ENCODE assay signal across 1 cellular context in genomic region chr1:16612332-16613172, GRCh38.
TF ChIP-seq lines count a peak whose summit lies in the region.

No MANE protein-coding gene starts in this region.

TF ChIP-seq in K562, 482 proteins besides CTCF, POLR2A, EP300 and RAD21 (continued from another document and continues in another):
- TF ChIP-seq TRIM25 (IDR thresholded peaks at IDR 0.05; ENCODE audit: borderline replicate concordance) (no peak), CHD2 (IDR thresholded peaks at IDR 0.05; ENCODE audit: low read depth, low read length) (0 out of 2 replicates have a peak, but pooled peaks have one; percentile 13), TRIM24 (IDR thresholded peaks at IDR 0.05) (no peak), ZNF780A (CRISPR knock-in tag; IDR thresholded peaks at IDR 0.05) (no peak), TSC22D4 (tag; IDR thresholded peaks at IDR 0.05) (no peak), ZNF584 (CRISPR knock-in tag; IDR thresholded peaks at IDR 0.05; ENCODE audit: low read depth) (no peak), CBFA2T3 (IDR thresholded peaks at IDR 0.05) (no peak), TEAD2 (tag; IDR thresholded peaks at IDR 0.05) (no peak), PCBP1 (IDR thresholded peaks at IDR 0.05; ENCODE audit: low read depth, low read length, poor library complexity, severe bottlenecking) (no peak), NFIX (CRISPR knock-in tag; IDR thresholded peaks at IDR 0.05; ENCODE audit: low read depth) (no peak), DNMT1 (IDR thresholded peaks at IDR 0.05) (no peak), AFF4 (CRISPR knock-in tag; IDR thresholded peaks at IDR 0.05) (no peak), CEBPG (CRISPR knock-in tag; IDR thresholded peaks at IDR 0.05) (no peak), CEBPG (tag; conservative IDR thresholded peaks at IDR 0.05 in 1 of 2, IDR thresholded peaks at IDR 0.05 in 1 of 2) (no peak), KLF10 (CRISPR knock-in tag; IDR thresholded peaks at IDR 0.05) (no peak), MCM7 (IDR thresholded peaks at IDR 0.05) (no peak), TCF7L2 (IDR thresholded peaks at IDR 0.05; ENCODE audit: low read depth, low read length) (no peak), RBM22 (IDR thresholded peaks at IDR 0.05; ENCODE audit: low read depth, low read length, poor library complexity, severe bottlenecking) (no peak), KDM5B (IDR thresholded peaks at IDR 0.05; ENCODE audit: insufficient replicate concordance, low read depth, low read length) (no peak), EGR1 (conservative IDR thresholded peaks at IDR 0.05) (no peak), PTTG1 (tag; IDR thresholded peaks at IDR 0.05; ENCODE audit: low read depth) (0 out of 2 replicates have a peak, but pooled peaks have one; percentile 21), HNRNPUL1 (IDR thresholded peaks at IDR 0.05; ENCODE audit: low read length) (no peak), SMARCC2 (IDR thresholded peaks at IDR 0.05; ENCODE audit: low read depth) (no peak), CBX8 (IDR thresholded peaks at IDR 0.05; ENCODE audit: borderline replicate concordance, extremely low read depth, low read depth, low read length, poor library complexity, severe bottlenecking) (no peak), E2F6 (IDR thresholded peaks at IDR 0.05; ENCODE audit: borderline replicate concordance in 1 of 2, extremely low read depth in 1 of 2, insufficient read depth in 1 of 2, insufficient read length in 1 of 2, low read depth in 1 of 2, low read length in 1 of 2, poor library complexity in 1 of 2, severe bottlenecking in 1 of 2) (peak in 1 of 2 experiments; percentile 40), PHTF2 (CRISPR knock-in tag; IDR thresholded peaks at IDR 0.05) (no peak), HDAC6 (IDR thresholded peaks at IDR 0.05; ENCODE audit: low read depth, low read length) (0 out of 2 replicates have a peak, but pooled peaks have one; percentile 67), ARID1B (IDR thresholded peaks at IDR 0.05) (no peak), ZEB2 (IDR thresholded peaks at IDR 0.05) (no peak), MEF2D (tag; conservative IDR thresholded peaks at IDR 0.05; ENCODE audit: low read depth) (0 out of 2 replicates have a peak, but pooled peaks have one; percentile 49), ZNF764 (CRISPR knock-in tag; IDR thresholded peaks at IDR 0.05; ENCODE audit: low read depth) (no peak), FOXM1 (IDR thresholded peaks at IDR 0.05; ENCODE audit: low read depth) (no peak), FOXM1 (CRISPR knock-in tag; IDR thresholded peaks at IDR 0.05; ENCODE audit: low read depth) (no peak), DIDO1 (tag; IDR thresholded peaks at IDR 0.05; ENCODE audit: low read depth) (peak; percentile 66), XRCC4 (IDR thresholded peaks at IDR 0.05; ENCODE audit: extremely low read depth, insufficient read depth, insufficient read length) (no peak), BMI1 (IDR thresholded peaks at IDR 0.05; ENCODE audit: low read length) (no peak), USF1 (CRISPR knock-in tag; IDR thresholded peaks at IDR 0.05) (no peak; the same call in none of the 2 replicates), POLR2B (IDR thresholded peaks at IDR 0.05; ENCODE audit: low read depth, partially characterized antibody) (no peak), ZNF239 (CRISPR knock-in tag; IDR thresholded peaks at IDR 0.05) (no peak; the same call in 1 of the 2 replicates), KAT7 (CRISPR knock-in tag; IDR thresholded peaks at IDR 0.05; ENCODE audit: borderline replicate concordance) (no peak), ZSCAN32 (CRISPR knock-in tag; IDR thresholded peaks at IDR 0.05) (no peak), ZFP91 (CRISPR knock-in tag; IDR thresholded peaks at IDR 0.05) (no peak), GABPB1 (CRISPR knock-in tag; IDR thresholded peaks at IDR 0.05) (no peak)
- TF ChIP-seq, protein P1, sequence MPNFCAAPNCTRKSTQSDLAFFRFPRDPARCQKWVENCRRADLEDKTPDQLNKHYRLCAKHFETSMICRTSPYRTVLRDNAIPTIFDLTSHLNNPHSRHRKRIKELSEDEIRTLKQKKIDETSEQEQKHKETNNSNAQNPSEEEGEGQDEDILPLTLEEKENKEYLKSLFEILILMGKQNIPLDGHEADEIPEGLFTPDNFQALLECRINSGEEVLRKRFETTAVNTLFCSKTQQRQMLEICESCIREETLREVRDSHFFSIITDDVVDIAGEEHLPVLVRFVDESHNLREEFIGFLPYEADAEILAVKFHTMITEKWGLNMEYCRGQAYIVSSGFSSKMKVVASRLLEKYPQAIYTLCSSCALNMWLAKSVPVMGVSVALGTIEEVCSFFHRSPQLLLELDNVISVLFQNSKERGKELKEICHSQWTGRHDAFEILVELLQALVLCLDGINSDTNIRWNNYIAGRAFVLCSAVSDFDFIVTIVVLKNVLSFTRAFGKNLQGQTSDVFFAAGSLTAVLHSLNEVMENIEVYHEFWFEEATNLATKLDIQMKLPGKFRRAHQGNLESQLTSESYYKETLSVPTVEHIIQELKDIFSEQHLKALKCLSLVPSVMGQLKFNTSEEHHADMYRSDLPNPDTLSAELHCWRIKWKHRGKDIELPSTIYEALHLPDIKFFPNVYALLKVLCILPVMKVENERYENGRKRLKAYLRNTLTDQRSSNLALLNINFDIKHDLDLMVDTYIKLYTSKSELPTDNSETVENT (CRISPR knock-in tag; IDR thresholded peaks at IDR 0.05) = no peak
- TF ChIP-seq, protein P2, sequence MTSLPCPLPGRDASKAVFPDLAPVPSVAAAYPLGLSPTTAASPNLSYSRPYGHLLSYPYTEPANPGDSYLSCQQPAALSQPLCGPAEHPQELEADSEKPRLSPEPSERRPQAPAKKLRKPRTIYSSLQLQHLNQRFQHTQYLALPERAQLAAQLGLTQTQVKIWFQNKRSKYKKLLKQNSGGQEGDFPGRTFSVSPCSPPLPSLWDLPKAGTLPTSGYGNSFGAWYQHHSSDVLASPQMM (CRISPR knock-in tag; IDR thresholded peaks at IDR 0.05) = no peak
- TF ChIP-seq, protein P3, sequence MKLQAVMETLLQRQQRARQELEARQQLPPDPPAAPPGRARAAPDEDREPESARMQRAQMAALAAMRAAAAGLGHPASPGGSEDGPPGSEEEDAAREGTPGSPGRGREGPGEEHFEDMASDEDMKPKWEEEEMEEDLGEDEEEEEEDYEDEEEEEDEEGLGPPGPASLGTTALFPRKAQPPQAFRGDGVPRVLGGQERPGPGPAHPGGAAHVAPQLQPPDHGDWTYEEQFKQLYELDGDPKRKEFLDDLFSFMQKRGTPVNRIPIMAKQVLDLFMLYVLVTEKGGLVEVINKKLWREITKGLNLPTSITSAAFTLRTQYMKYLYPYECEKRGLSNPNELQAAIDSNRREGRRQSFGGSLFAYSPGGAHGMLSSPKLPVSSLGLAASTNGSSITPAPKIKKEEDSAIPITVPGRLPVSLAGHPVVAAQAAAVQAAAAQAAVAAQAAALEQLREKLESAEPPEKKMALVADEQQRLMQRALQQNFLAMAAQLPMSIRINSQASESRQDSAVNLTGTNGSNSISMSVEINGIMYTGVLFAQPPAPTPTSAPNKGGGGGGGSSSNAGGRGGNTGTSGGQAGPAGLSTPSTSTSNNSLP (IDR thresholded peaks at IDR 0.05; ENCODE audit: borderline replicate concordance, low read depth, low read length) = no peak
- TF ChIP-seq, protein P4, sequence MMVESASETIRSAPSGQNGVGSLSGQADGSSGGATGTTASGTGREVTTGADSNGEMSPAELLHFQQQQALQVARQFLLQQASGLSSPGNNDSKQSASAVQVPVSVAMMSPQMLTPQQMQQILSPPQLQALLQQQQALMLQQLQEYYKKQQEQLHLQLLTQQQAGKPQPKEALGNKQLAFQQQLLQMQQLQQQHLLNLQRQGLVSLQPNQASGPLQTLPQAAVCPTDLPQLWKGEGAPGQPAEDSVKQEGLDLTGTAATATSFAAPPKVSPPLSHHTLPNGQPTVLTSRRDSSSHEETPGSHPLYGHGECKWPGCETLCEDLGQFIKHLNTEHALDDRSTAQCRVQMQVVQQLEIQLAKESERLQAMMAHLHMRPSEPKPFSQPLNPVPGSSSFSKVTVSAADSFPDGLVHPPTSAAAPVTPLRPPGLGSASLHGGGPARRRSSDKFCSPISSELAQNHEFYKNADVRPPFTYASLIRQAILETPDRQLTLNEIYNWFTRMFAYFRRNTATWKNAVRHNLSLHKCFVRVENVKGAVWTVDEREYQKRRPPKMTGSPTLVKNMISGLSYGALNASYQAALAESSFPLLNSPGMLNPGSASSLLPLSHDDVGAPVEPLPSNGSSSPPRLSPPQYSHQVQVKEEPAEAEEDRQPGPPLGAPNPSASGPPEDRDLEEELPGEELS (CRISPR knock-in tag; IDR thresholded peaks at IDR 0.05; ENCODE audit: borderline replicate concordance) = no peak
- TF ChIP-seq, protein P5, sequence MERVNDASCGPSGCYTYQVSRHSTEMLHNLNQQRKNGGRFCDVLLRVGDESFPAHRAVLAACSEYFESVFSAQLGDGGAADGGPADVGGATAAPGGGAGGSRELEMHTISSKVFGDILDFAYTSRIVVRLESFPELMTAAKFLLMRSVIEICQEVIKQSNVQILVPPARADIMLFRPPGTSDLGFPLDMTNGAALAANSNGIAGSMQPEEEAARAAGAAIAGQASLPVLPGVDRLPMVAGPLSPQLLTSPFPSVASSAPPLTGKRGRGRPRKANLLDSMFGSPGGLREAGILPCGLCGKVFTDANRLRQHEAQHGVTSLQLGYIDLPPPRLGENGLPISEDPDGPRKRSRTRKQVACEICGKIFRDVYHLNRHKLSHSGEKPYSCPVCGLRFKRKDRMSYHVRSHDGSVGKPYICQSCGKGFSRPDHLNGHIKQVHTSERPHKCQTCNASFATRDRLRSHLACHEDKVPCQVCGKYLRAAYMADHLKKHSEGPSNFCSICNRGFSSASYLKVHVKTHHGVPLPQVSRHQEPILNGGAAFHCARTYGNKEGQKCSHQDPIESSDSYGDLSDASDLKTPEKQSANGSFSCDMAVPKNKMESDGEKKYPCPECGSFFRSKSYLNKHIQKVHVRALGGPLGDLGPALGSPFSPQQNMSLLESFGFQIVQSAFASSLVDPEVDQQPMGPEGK (CRISPR knock-in tag; IDR thresholded peaks at IDR 0.05; ENCODE audit: borderline replicate concordance) = no peak
- TF ChIP-seq, protein P6, sequence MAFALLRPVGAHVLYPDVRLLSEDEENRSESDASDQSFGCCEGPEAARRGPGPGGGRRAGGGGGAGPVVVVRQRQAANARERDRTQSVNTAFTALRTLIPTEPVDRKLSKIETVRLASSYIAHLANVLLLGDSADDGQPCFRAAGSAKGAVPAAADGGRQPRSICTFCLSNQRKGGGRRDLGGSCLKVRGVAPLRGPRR (CRISPR knock-in tag; IDR thresholded peaks at IDR 0.05) = no peak
